In the genomic region with DNA sequence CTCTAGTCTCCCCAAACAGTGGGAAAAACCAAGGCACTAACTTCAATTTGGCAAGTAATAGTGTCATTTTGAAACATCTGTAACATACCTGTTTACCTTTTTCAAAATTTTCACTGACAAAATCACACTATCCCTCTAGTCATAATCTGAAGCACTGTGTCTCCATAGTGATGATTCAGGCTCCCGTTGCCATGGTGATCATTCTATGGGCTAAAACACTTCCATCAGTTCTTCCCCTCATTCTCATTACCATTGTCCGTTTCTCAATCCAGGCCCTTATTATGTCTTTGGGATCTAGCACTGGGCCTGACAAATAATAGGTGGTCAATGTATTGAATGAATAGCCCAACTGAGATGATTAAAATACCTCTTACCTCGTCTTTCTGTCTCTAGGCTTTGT, we compare ENCODE assay signal across 18 cellular contexts.
"Had no signal": no experiment of that assay in that cellular context is flagged by ENCODE, and none has a peak within 500 bp of the region (broad histone marks: within the 10 kb centered on the region; RNA-seq: fewer than 3 reads in every experiment).

No MANE protein-coding gene starts in this region.

- H3K9me3 ChIP-seq: adrenal gland, colonic mucosa, neutrophil, stomach had no signal

- H3K79me2 ChIP-seq: hepatocyte had no signal

- DNase-seq: activated CD4-positive, alpha-beta T cell treated with anti-CD3 and anti-CD28 coated beads for 1 hour; activated CD4-positive, alpha-beta T cell treated with anti-CD3 and anti-CD28 coated beads, Interleukin-2, amount 50 U/mL, for 4 hours; activated effector memory CD4-positive, alpha-beta T cell treated with anti-CD3 and anti-CD28 coated beads, Interleukin-2, amount 50 U/mL, for 16 hours; activated T-cell treated with anti-CD3 and anti-CD28 coated beads, Interleukin-2, amount 50 U/mL, for 24 hours; adrenal gland; colonic mucosa; islet precursor cell; retina; stimulated activated CD4-positive, alpha-beta T cell treated with anti-CD3 and anti-CD28 coated beads, Interleukin-12 subunit alpha, Interleukin-12 subunit beta, amount 100 ng/mL, for 4 hours; stimulated activated CD4-positive, alpha-beta T cell treated with anti-CD3 and anti-CD28 coated beads, Interleukin-2, amount 100 ng/mL, for 24 hours; stomach; T-helper 9 cell had no signal

- H3K4me1 ChIP-seq: adrenal gland had no signal

- H3K4me2 ChIP-seq: hepatocyte had no signal

- H3K4me3 ChIP-seq: adrenal gland, cardiac muscle cell, colonic mucosa, hepatocyte, lung, stomach had no signal

- H3K27ac ChIP-seq: adrenal gland, cardiac muscle cell, colonic mucosa, hepatocyte, neutrophil, stomach, VCaP had no signal

- H3K36me3 ChIP-seq: adrenal gland, cardiac muscle cell, colonic mucosa, neutrophil, stomach had no signal

- ATAC-seq: esophagus mucosa had no signal
